Comparison of ENCODE assay signal across 7 cellular contexts in genomic region chr1:198641506-198641905, GRCh38. TPM values are rescaled to one million over a fixed set of nuclear protein-coding genes. Genes with fewer than 3 reads are reported as not detected.
DNase-seq lines count a peak whose midpoint lies in the region; ATAC-seq and TF ChIP-seq lines count a peak whose summit lies in the region.

No MANE protein-coding gene starts in this region.

- peaks cover 3% of the 10 kb centered on the region for H3K4me1 ChIP-seq in lower lobe of right lung

- intact Hi-C loops in lower lobe of right lung (cut with DNase I), result no loop called here

- TF ChIP-seq CTCF in lower lobe of right lung (IDR thresholded peaks at IDR 0.05), result no peak

- H3K27ac ChIP-seq in lower lobe of right lung, result peak overlapping the region; percentile 78

- peak; percentile 15 for DNase-seq in RPMI8226
- DNase-seq in lower lobe of right lung, result no peak
- DNase-seq in NCI-H1436 (lab: John Stamatoyannopoulos, UW), result no peak
- DNase-seq in DMS53 treated with DMSO at 0.1 percent for 48 hours (lab: John Stamatoyannopoulos, UW; ENCODE audit: unreplicated experiment), result no peak

- H3K36me3 ChIP-seq in lower lobe of right lung, result no peaks in the 10 kb centered on the region

- no peaks in the 10 kb centered on the region for H3K27me3 ChIP-seq in lower lobe of right lung (ENCODE audit: low read depth)

- H3K4me3 ChIP-seq in lower lobe of right lung, result peak overlapping the region; percentile 43

- H3K9me3 ChIP-seq in lower lobe of right lung, result no peaks in the 10 kb centered on the region

- ATAC-seq in GM19035 (IDR thresholded peaks at IDR 0.05; ENCODE audit: unreplicated experiment) (peak; percentile 43), HG02870 (IDR thresholded peaks at IDR 0.05; ENCODE audit: unreplicated experiment) (peak; percentile 38), lower lobe of right lung (peak; percentile 30 to 43), HG03025 (IDR thresholded peaks at IDR 0.05; ENCODE audit: low FRiP score, unreplicated experiment) (no peak)

RNA-seq across cellular contexts. Expression of gene PTPRC, which starts 2.7 kb away (rescaled TPM):
- total RNA-seq in lower lobe of right lung, result 214 TPM
